Comparison of ENCODE assay signal across 9 cellular contexts in the genomic region with DNA sequence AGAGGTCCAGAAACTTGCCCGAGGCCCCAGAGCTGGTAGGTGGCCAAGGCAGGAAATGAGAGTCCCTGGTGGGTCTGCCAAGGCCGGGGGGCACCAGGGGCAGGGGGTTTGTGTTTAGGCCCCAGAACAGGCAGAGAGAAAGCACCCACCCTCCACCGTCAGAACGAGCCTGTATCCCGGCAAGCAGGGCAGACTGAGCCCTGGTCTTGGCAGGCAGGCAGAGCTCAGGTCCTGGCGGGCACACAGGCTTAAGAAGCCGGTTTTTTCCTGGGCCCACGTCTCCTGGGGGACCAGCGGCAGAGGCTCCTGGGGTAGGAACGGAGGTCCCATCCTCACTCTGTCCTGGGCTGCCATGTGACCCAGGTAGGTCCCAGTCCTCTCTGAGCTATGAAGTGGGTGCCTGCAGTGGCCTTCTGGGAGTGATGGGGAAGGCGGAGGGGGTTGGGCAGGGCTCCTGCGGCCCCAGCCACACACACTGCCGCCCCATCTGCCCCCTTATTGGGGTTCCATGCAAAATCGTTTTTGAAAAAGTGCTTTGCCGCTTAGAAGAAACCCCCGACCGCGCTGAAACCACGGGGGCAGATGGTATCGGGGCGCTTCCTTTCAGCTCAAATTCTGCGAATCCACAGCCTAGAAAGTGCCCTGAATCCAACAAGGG. TPM values are rescaled to one million over a fixed set of nuclear protein-coding genes. Genes with fewer than 3 reads are reported as not detected.
DNase-seq lines count a peak whose midpoint lies in the region; ATAC-seq and TF ChIP-seq lines count a peak whose summit lies in the region.
"Had no signal": no experiment of that assay in that cellular context is flagged by ENCODE, and none has a peak within 500 bp of the region (broad histone marks: within the 10 kb centered on the region; RNA-seq: fewer than 3 reads in every experiment).

No MANE protein-coding gene starts in this region.

- ATAC-seq in GM18505 (IDR thresholded peaks at IDR 0.05; ENCODE audit: unreplicated experiment): no peak
- no peak for ATAC-seq in GM21619 (IDR thresholded peaks at IDR 0.05; ENCODE audit: unreplicated experiment)

- H3K36me3 ChIP-seq in SJCRH30: no peaks in the 10 kb centered on the region; the same call in 1 of the 2 replicates

- no peak overlapping the region for H3K4me3 ChIP-seq in SJCRH30
- H3K4me3 ChIP-seq: PC-9 had no signal

- H3K9me3 ChIP-seq in SJCRH30 (replicated peaks): no peaks in the 10 kb centered on the region

- no peak overlapping the region for H3K27ac ChIP-seq in SJCRH30
- H3K27ac ChIP-seq: PC-9 had no signal

- H3K4me1 ChIP-seq in SJCRH30: peaks cover 2% of the 10 kb centered on the region; the same call in 1 of the 2 replicates

- no peaks in the 10 kb centered on the region for H3K27me3 ChIP-seq in SJCRH30

- peak; percentile 28 for TF ChIP-seq POLR2A in GM18505 (IDR thresholded peaks at IDR 0.05; ENCODE audit: borderline replicate concordance, extremely low read depth, insufficient read depth, insufficient read length)

- DNase-seq in activated CD4-positive, alpha-beta T cell treated with anti-CD3 and anti-CD28 coated beads for 4 hours: peak; percentile 63 to 64
- DNase-seq in effector CD8-positive, alpha-beta T cell (lab: John Stamatoyannopoulos, UW): peak; percentile 43
- DNase-seq in stimulated activated CD8-positive, alpha-beta memory T cell treated with anti-CD3 and anti-CD28 coated beads, Interleukin-2, amount 100 ng/mL, for 1 hour (ENCODE audit: low read depth in 2 of 2): peak; percentile 57 to 62
- DNase-seq in NCI-H748 (lab: John Stamatoyannopoulos, UW; ENCODE audit: unreplicated experiment) (no peak), HuH-7.5 (ENCODE audit: low spot score) (no peak), SJCRH30 (no peak)
- DNase-seq: PC-9 had no signal

RNA-seq across cellular contexts. Expression of a gene that starts 24.2 kb away (rescaled TPM):
- total RNA-seq in SJCRH30 (2014; rRNA removed; shearing (Covaris generic)): 11.1 and 13.2 TPM in 2 replicates

Comparison
In these comparisons a context has a peak if more than half of its experiments do, and no peak if none do; other contexts are left out.
1. DNase-seq: peak in activated CD4-positive, alpha-beta T cell treated with anti-CD3 and anti-CD28 coated beads for 4 hours (2 of 2), effector CD8-positive, alpha-beta T cell (single experiment) and stimulated activated CD8-positive, alpha-beta memory T cell treated with anti-CD3 and anti-CD28 coated beads, Interleukin-2, amount 100 ng/mL, for 1 hour (2 of 2); none in NCI-H748 (single experiment), HuH-7.5 (single experiment) and SJCRH30 (0 of 2).